ENCODE assay signal across 1 cellular context in genomic region chr4:76898949-76899640, GRCh38.
TF ChIP-seq lines count a peak whose summit lies in the region.

No MANE protein-coding gene starts in this region.

TF ChIP-seq in H1, 55 proteins besides CTCF, POLR2A, EP300 and RAD21:
- TF ChIP-seq CTBP2 (IDR thresholded peaks at IDR 0.05; ENCODE audit: borderline replicate concordance, insufficient read depth, insufficient read length, low read length) (no peak), CHD1 (IDR thresholded peaks at IDR 0.05; ENCODE audit: low read depth, low read length) (no peak), SP2 (IDR thresholded peaks at IDR 0.05; ENCODE audit: low read length) (no peak), SIN3A (conservative IDR thresholded peaks at IDR 0.05 in 1 of 2, IDR thresholded peaks at IDR 0.05 in 1 of 2; ENCODE audit: low read depth in 1 of 2, low read length in 2 of 2) (no peak), CBX8 (IDR thresholded peaks at IDR 0.05; ENCODE audit: borderline replicate concordance, low read depth, low read length) (no peak), JUN (IDR thresholded peaks at IDR 0.05; ENCODE audit: low read depth, low read length) (no peak), RBBP5 (IDR thresholded peaks at IDR 0.05; ENCODE audit: borderline replicate concordance, low read depth, low read length) (no peak), SUZ12 (IDR thresholded peaks at IDR 0.05; ENCODE audit: low read length) (no peak), PHF8 (conservative IDR thresholded peaks at IDR 0.05; ENCODE audit: low read depth, low read length) (no peak), EZH2 (IDR thresholded peaks at IDR 0.05; ENCODE audit: low read depth, low read length, severe bottlenecking) (no peak), ASH2L (IDR thresholded peaks at IDR 0.05; ENCODE audit: low read length) (no peak), TBP (IDR thresholded peaks at IDR 0.05; ENCODE audit: low read depth, low read length) (no peak), RXRA (IDR thresholded peaks at IDR 0.05; ENCODE audit: insufficient read depth, low read depth, low read length) (no peak), SAP30 (IDR thresholded peaks at IDR 0.05; ENCODE audit: insufficient read depth, insufficient replicate concordance, low read length) (no peak)
